ENCODE assay signal across 1 cellular context in genomic region chr1:6757719-6758435, GRCh38.
TF ChIP-seq lines count a peak whose summit lies in the region.

No MANE protein-coding gene starts in this region.

TF ChIP-seq in WTC11, 78 proteins besides CTCF, POLR2A, EP300 and RAD21 (continued from another document):
- no peak for TF ChIP-seq USF1 (CRISPR knock-in tag; IDR thresholded peaks at IDR 0.05)
- no peak for TF ChIP-seq HMGA2 (CRISPR knock-in tag; IDR thresholded peaks at IDR 0.05)
- TF ChIP-seq TEAD1 (CRISPR knock-in tag; IDR thresholded peaks at IDR 0.05), result no peak
- TF ChIP-seq GRHL2 (CRISPR knock-in tag; IDR thresholded peaks at IDR 0.05; ENCODE audit: insufficient replicate concordance, severe bottlenecking), result no peak
- no peak for TF ChIP-seq FOXP4 (CRISPR knock-in tag; IDR thresholded peaks at IDR 0.05)
- no peak for TF ChIP-seq ESRRA (CRISPR knock-in tag; IDR thresholded peaks at IDR 0.05; ENCODE audit: borderline replicate concordance)
- TF ChIP-seq KAT7 (CRISPR knock-in tag; IDR thresholded peaks at IDR 0.05; ENCODE audit: borderline replicate concordance), result no peak
- no peak for TF ChIP-seq ZNF138 (CRISPR knock-in tag; conservative IDR thresholded peaks at IDR 0.05)
- TF ChIP-seq ZBTB21 (CRISPR knock-in tag; IDR thresholded peaks at IDR 0.05; ENCODE audit: borderline replicate concordance), result no peak
- no peak for TF ChIP-seq ZMAT4 (CRISPR knock-in tag; IDR thresholded peaks at IDR 0.05)
- TF ChIP-seq TCF7 (CRISPR knock-in tag; IDR thresholded peaks at IDR 0.05; ENCODE audit: low read depth), result no peak
- TF ChIP-seq MYBL2 (CRISPR knock-in tag; IDR thresholded peaks at IDR 0.05), result no peak
TF ChIP-seq in WTC11: peak in this region for 0.
